Comparison of ENCODE assay signal across 8 cellular contexts in genomic region chr4:142405021-142405991, GRCh38.
DNase-seq lines count a peak whose midpoint lies in the region; ATAC-seq and TF ChIP-seq lines count a peak whose summit lies in the region.

No MANE protein-coding gene starts in this region.

- peak; percentile 39 to 69 (median 52) for DNase-seq in Peyer's patch
- DNase-seq in activated gamma-delta T cell treated with anti-CD3 and anti-CD28 coated beads, Interleukin-2, amount 50 U/mL, for 16 hours (ENCODE audit: low read depth), result peak; percentile 17
- peak; percentile 77 for DNase-seq in pons (ENCODE audit: low spot score)
- no peak for DNase-seq in DMS153 treated with DMSO at 0.1 percent for 48 hours (lab: John Stamatoyannopoulos, UW; ENCODE audit: unreplicated experiment)
- DNase-seq in GM13977 (ENCODE audit: low spot score), result no peak

- H3K4me3 ChIP-seq in Peyer's patch, result peak overlapping the region; percentile 32 to 49 (median 42)
- peak overlapping the region; percentile 47 to 53 for H3K4me3 ChIP-seq in gastroesophageal sphincter

- H3K27ac ChIP-seq in Peyer's patch (peak overlapping the region; percentile 40 to 71 (median 64)), gastroesophageal sphincter (peak overlapping the region; percentile 40 to 76 (median 70))

- H3K27me3 ChIP-seq in Peyer's patch (no peaks in the 10 kb centered on the region), gastroesophageal sphincter (no peaks in the 10 kb centered on the region)

- no peak for TF ChIP-seq CTCF in Peyer's patch (IDR thresholded peaks at IDR 0.05)
- TF ChIP-seq CTCF in gastroesophageal sphincter (IDR thresholded peaks at IDR 0.05), result no peak
- no peak for TF ChIP-seq CTCF in GM13977 (IDR thresholded peaks at IDR 0.05; ENCODE audit: extremely low read depth, insufficient read depth, missing control alignments)

- no peak for TF ChIP-seq EP300 in gastroesophageal sphincter (IDR thresholded peaks at IDR 0.05)

- in situ Hi-C loops in GM13977 (cut with MboI; ENCODE audit: low pct_unique_long_range_greater_than_20kb, low sequenced_read_pairs, unreplicated experiment), result no loop called here

- H3K36me3 ChIP-seq in Peyer's patch, result no peaks in the 10 kb centered on the region
- no peaks in the 10 kb centered on the region for H3K36me3 ChIP-seq in gastroesophageal sphincter

- ATAC-seq in GM18519 (IDR thresholded peaks at IDR 0.05; ENCODE audit: low FRiP score, unreplicated experiment) (peak; percentile 68), HG02973 (IDR thresholded peaks at IDR 0.05; ENCODE audit: unreplicated experiment) (peak; percentile 57), gastroesophageal sphincter (peak; percentile 74)

- WGBS in gastroesophageal sphincter (ENCODE audit: low coverage in 1 of 2), 2 donors, result 0 to 1% methylated on average over 5 to 13 of the region's 14 CpGs

- TF ChIP-seq POLR2A in Peyer's patch (IDR thresholded peaks at IDR 0.05) (no peak), gastroesophageal sphincter (IDR thresholded peaks at IDR 0.05) (no peak)

- H3K9me3 ChIP-seq in Peyer's patch (no peaks in the 10 kb centered on the region), gastroesophageal sphincter (no peaks in the 10 kb centered on the region)

- peaks cover 0 to 6% (median 0%) of the 10 kb centered on the region in 4 donors for H3K4me1 ChIP-seq in Peyer's patch
- peaks cover 0 to 37% (median 6%) of the 10 kb centered on the region in 3 donors for H3K4me1 ChIP-seq in gastroesophageal sphincter

Comparison
In these comparisons a context has a peak if more than half of its experiments do, and no peak if none do; other contexts are left out.
1. DNase-seq: peak in Peyer's patch (3 of 3), activated gamma-delta T cell treated with anti-CD3 and anti-CD28 coated beads, Interleukin-2, amount 50 U/mL, for 16 hours (single experiment) and pons (single experiment); none in DMS153 treated with DMSO at 0.1 percent for 48 hours (single experiment) and GM13977 (single experiment).
2. Peak in every context shown above with its lines, with median percentiles within 50 percentile points of each other: ATAC-seq.